In genomic region chr17:75976175-75976848, GRCh38 we compare ENCODE assay signal across 8 cellular contexts. TPM values are rescaled to one million over a fixed set of nuclear protein-coding genes. Genes with fewer than 3 reads are reported as not detected.
DNase-seq lines count a peak whose midpoint lies in the region; ATAC-seq, FAIRE-seq and TF ChIP-seq lines count a peak whose summit lies in the region.
"Had no signal": no experiment of that assay in that cellular context is flagged by ENCODE, and none has a peak within 500 bp of the region (broad histone marks: within the 10 kb centered on the region; RNA-seq: fewer than 3 reads in every experiment).

No MANE protein-coding gene starts in this region.

- H3K79me1 ChIP-seq in H9 (ENCODE audit: insufficient read depth, low read depth, low read length, poor library complexity, severe bottlenecking) = no peaks in the 10 kb centered on the region

- peaks cover 10 to 38% (median 34%) of the 10 kb centered on the region in 3 experiments; a peak in 6 of 7 replicates for H3K36me3 Mint-ChIP-seq in H9 (ENCODE audit: insufficient read depth in 1 of 3, low read depth in 3 of 3)
- peaks cover 65% of the 10 kb centered on the region for H3K36me3 Mint-ChIP-seq in brain
- H3K36me3 Mint-ChIP-seq in natural killer cell treated with Interleukin-12 subunit alpha and Interleukin-12 subunit beta and Interleukin-15 and Interleukin-18, amount 100 ng/mL, for 72 hours = no peaks in the 10 kb centered on the region
- H3K36me3 Mint-ChIP-seq in activated T-helper 2 cell treated with anti-CD3 and anti-CD28 coated beads, Interferon-gamma antibody, Interleukin-2, Interleukin-4, amounts not matched to agents 10 μg/mL and 5 μg/mL and 100 μg/mL, durations not matched to agents 14 hours and 24 hours and 36 hours (ENCODE audit: low read depth) = peaks cover 32% of the 10 kb centered on the region

- no peak overlapping the region for H3K18ac ChIP-seq in H9 (ENCODE audit: insufficient read length, low read depth, low read length)

- H3T11ph ChIP-seq in H9 (ENCODE audit: low read length) = no peak overlapping the region

- no peak overlapping the region for H3K56ac ChIP-seq in H9 (ENCODE audit: insufficient read length, low read depth, low read length)

- no peaks in the 10 kb centered on the region for H4K20me1 ChIP-seq in H9 (ENCODE audit: control insufficient read depth, insufficient read depth, insufficient read length)

- TF ChIP-seq CTCF in H9 (conservative IDR thresholded peaks at IDR 0.05) (no peak), brain (conservative IDR thresholded peaks at IDR 0.05) (no peak)

- H3K4me3 ChIP-seq in aorta (ENCODE audit: low read length in 2 of 2) = no peak overlapping the region

- H3K23me2 ChIP-seq in H9 (ENCODE audit: insufficient read length, low read depth, low read length, poor library complexity, severe bottlenecking) = peaks cover 11% of the 10 kb centered on the region

- no peak for FAIRE-seq in HTR-8/SVneo (lab: Jason Lieb, UNC)
- FAIRE-seq: bronchial epithelial cell had no signal

- H3K27me3 ChIP-seq in H9 (ENCODE audit: insufficient read depth, low read length) = no peaks in the 10 kb centered on the region
- no peaks in the 10 kb centered on the region for H3K27me3 ChIP-seq in aorta (ENCODE audit: control insufficient read depth in 1 of 2, insufficient read depth in 2 of 2, low read length in 1 of 2)

- no peak overlapping the region for H4K5ac ChIP-seq in H9 (ENCODE audit: insufficient read length, low read depth, low read length)

- H4K8ac ChIP-seq in H9 (replicated peaks; ENCODE audit: insufficient read length, low read depth, low read length) = no peak overlapping the region

- H3K9me3 ChIP-seq in H9 (ENCODE audit: control insufficient read depth, low read depth, low read length) (no peaks in the 10 kb centered on the region), aorta (ENCODE audit: control insufficient read depth, low read length) (no peaks in the 10 kb centered on the region)

- H2BK15ac ChIP-seq in H9 (ENCODE audit: low read depth, low read length) = no peak overlapping the region

- no peaks in the 10 kb centered on the region for H3K36me3 ChIP-seq in aorta (ENCODE audit: control insufficient read depth in 1 of 2, insufficient read depth in 2 of 2, low read length in 1 of 2)

- H3K4me3 Mint-ChIP-seq in H9 (peak overlapping the region; percentile 5 to 22; a peak in 3 of 5 replicates), brain (peak overlapping the region; percentile 73 to 99 (median 76))
- H3K4me3 Mint-ChIP-seq in natural killer cell treated with Interleukin-12 subunit alpha and Interleukin-12 subunit beta and Interleukin-15 and Interleukin-18, amount 100 ng/mL, for 72 hours = peak overlapping the region; percentile 41
- no peak overlapping the region for H3K4me3 Mint-ChIP-seq in activated T-helper 2 cell treated with anti-CD3 and anti-CD28 coated beads, Interferon-gamma antibody, Interleukin-2, Interleukin-4, amounts not matched to agents 10 μg/mL and 5 μg/mL and 100 μg/mL, durations not matched to agents 14 hours and 24 hours and 36 hours (ENCODE audit: low read depth)

- H2AFZ ChIP-seq in H9 (ENCODE audit: low read length) = no peak overlapping the region

- no peak overlapping the region for H2BK5ac ChIP-seq in H9 (ENCODE audit: insufficient read length, low read length)

- H4K91ac ChIP-seq in H9 (ENCODE audit: insufficient read length, low read depth, low read length) = no peak overlapping the region

- no peak for ATAC-seq in natural killer cell treated with Interleukin-12 subunit alpha and Interleukin-12 subunit beta and Interleukin-15 and Interleukin-18, amount 100 ng/mL, for 72 hours
- ATAC-seq in aorta (ENCODE audit: low FRiP score) = no peak

- H2BK120ac ChIP-seq in H9 (ENCODE audit: low read depth, low read length, poor library complexity, severe bottlenecking) = no peak overlapping the region

- intact Hi-C loops in activated T-helper 2 cell treated with anti-CD3 and anti-CD28 coated beads, Interferon-gamma antibody, Interleukin-2, Interleukin-4, amounts not matched to agents 10 μg/mL and 5 μg/mL and 100 μg/mL, durations not matched to agents 14 hours and 24 hours and 36 hours (cut with micrococcal nuclease) = no loop called here
- intact Hi-C loops in aorta (cut with DNase I) = no loop called here

- no peak overlapping the region for H2AK5ac ChIP-seq in H9 (ENCODE audit: insufficient read length, low read length)

- no peaks in the 10 kb centered on the region for H3K27me3 Mint-ChIP-seq in H9 (ENCODE audit: low read depth)
- H3K27me3 Mint-ChIP-seq in brain = peaks cover 6% of the 10 kb centered on the region
- no peaks in the 10 kb centered on the region for H3K27me3 Mint-ChIP-seq in natural killer cell treated with Interleukin-12 subunit alpha and Interleukin-12 subunit beta and Interleukin-15 and Interleukin-18, amount 100 ng/mL, for 72 hours
- H3K27me3 Mint-ChIP-seq in activated T-helper 2 cell treated with anti-CD3 and anti-CD28 coated beads, Interferon-gamma antibody, Interleukin-2, Interleukin-4, amounts not matched to agents 10 μg/mL and 5 μg/mL and 100 μg/mL, durations not matched to agents 14 hours and 24 hours and 36 hours (ENCODE audit: low read depth) = no peaks in the 10 kb centered on the region

- no peak overlapping the region for H3K27ac ChIP-seq in H9 (ENCODE audit: insufficient read length, low read depth, low read length)
- no peak overlapping the region for H3K27ac ChIP-seq in aorta (ENCODE audit: low read depth in 1 of 2, low read length in 2 of 2)

- H3K9me3 Mint-ChIP-seq in H9 (no peaks in the 10 kb centered on the region), brain (peaks cover 0 to 7% (median 0%) of the 10 kb centered on the region in 5 experiments)
- no peaks in the 10 kb centered on the region for H3K9me3 Mint-ChIP-seq in natural killer cell treated with Interleukin-12 subunit alpha and Interleukin-12 subunit beta and Interleukin-15 and Interleukin-18, amount 100 ng/mL, for 72 hours
- H3K9me3 Mint-ChIP-seq in activated T-helper 2 cell treated with anti-CD3 and anti-CD28 coated beads, Interferon-gamma antibody, Interleukin-2, Interleukin-4, amounts not matched to agents 10 μg/mL and 5 μg/mL and 100 μg/mL, durations not matched to agents 14 hours and 24 hours and 36 hours = no peaks in the 10 kb centered on the region

- no peak overlapping the region for H3K9ac ChIP-seq in H9 (ENCODE audit: extremely low read depth, insufficient read length, low read length)

- no peak for DNase-seq in H9
- no peak for DNase-seq in natural killer cell treated with Interleukin-12 subunit alpha and Interleukin-12 subunit beta and Interleukin-15 and Interleukin-18, amount 100 ng/mL, for 72 hours (ENCODE audit: low spot score)
- no peak for DNase-seq in activated T-helper 2 cell treated with anti-CD3 and anti-CD28 coated beads, Interferon-gamma antibody, Interleukin-2, Interleukin-4, amounts not matched to agents 10 μg/mL and 5 μg/mL and 100 μg/mL, durations not matched to agents 14 hours and 24 hours and 36 hours (ENCODE audit: low spot score)
- DNase-seq in HTR-8/SVneo (ENCODE audit: insufficient read length, low spot score) = no peak
- no peak for DNase-seq in aorta
- DNase-seq: SW 1271 had no signal

- H3K4me1 Mint-ChIP-seq in H9 (peaks cover 30 to 33% of the 10 kb centered on the region in 2 experiments), brain (peaks cover 83% of the 10 kb centered on the region)
- peaks cover 28 to 35% of the 10 kb centered on the region in 2 donors for H3K4me1 Mint-ChIP-seq in natural killer cell treated with Interleukin-12 subunit alpha and Interleukin-12 subunit beta and Interleukin-15 and Interleukin-18, amount 100 ng/mL, for 72 hours (ENCODE audit: low read depth in 2 of 2)
- peaks cover 22% of the 10 kb centered on the region for H3K4me1 Mint-ChIP-seq in activated T-helper 2 cell treated with anti-CD3 and anti-CD28 coated beads, Interferon-gamma antibody, Interleukin-2, Interleukin-4, amounts not matched to agents 10 μg/mL and 5 μg/mL and 100 μg/mL, durations not matched to agents 14 hours and 24 hours and 36 hours (ENCODE audit: low read depth)

- no peak overlapping the region for H3K4me2 ChIP-seq in H9 (ENCODE audit: insufficient read depth, insufficient read length, low read length)

- 100% methylated on average over 1 of the region's 9 CpGs for WGBS in H9 (ENCODE audit: extremely low coverage, insufficient read length, low lambda C conversion rate)
- WGBS in aorta, 2 donors = 30 to 41% methylated on average over 9 of the region's 9 CpGs

- no peak overlapping the region for H3K23ac ChIP-seq in H9 (ENCODE audit: insufficient read length, low read depth, low read length)

- no peak overlapping the region for H2BK12ac ChIP-seq in H9 (ENCODE audit: insufficient read length, low read depth, low read length)

- H3K4me1 ChIP-seq in H9 (ENCODE audit: insufficient read depth, low read length) = no peaks in the 10 kb centered on the region
- H3K4me1 ChIP-seq in aorta (ENCODE audit: control insufficient read depth in 1 of 2, insufficient read depth in 2 of 2, low read length in 2 of 2) = peaks cover 0 to 2% of the 10 kb centered on the region in 2 donors

- H3K14ac ChIP-seq in H9 (ENCODE audit: insufficient read depth, low read length) = no peak overlapping the region

- no peak overlapping the region for H3K4ac ChIP-seq in H9 (ENCODE audit: low read depth, low read length)

- no peak overlapping the region for H2BK20ac ChIP-seq in H9 (ENCODE audit: low read depth, low read length, poor library complexity, severe bottlenecking)

- H3K79me2 ChIP-seq in H9 (ENCODE audit: insufficient read depth, low read length) = no peaks in the 10 kb centered on the region

- H3K27ac Mint-ChIP-seq in H9 = 0 out of 7 replicates have a peak overlapping the region, but pooled peaks of 1 of the 3 experiments have one; percentile 15
- H3K27ac Mint-ChIP-seq in brain = peak overlapping the region; percentile 18 to 86 (median 31)
- peak overlapping the region; percentile 24 to 26 for H3K27ac Mint-ChIP-seq in natural killer cell treated with Interleukin-12 subunit alpha and Interleukin-12 subunit beta and Interleukin-15 and Interleukin-18, amount 100 ng/mL, for 72 hours
- no peak overlapping the region for H3K27ac Mint-ChIP-seq in activated T-helper 2 cell treated with anti-CD3 and anti-CD28 coated beads, Interferon-gamma antibody, Interleukin-2, Interleukin-4, amounts not matched to agents 10 μg/mL and 5 μg/mL and 100 μg/mL, durations not matched to agents 14 hours and 24 hours and 36 hours

RNA-seq across cellular contexts. Expression of gene ACOX1, which starts 2.7 kb away (rescaled TPM):
- total RNA-seq in H9 (2021) (27.2 and 27.4 TPM in 2 replicates), aorta (10 to 100 TPM; 41.5 to 48.8 TPM)
- polyA plus RNA-seq in brain (ENCODE audit: insufficient read depth, low read depth, low replicate concordance) (27.6 TPM), aorta (10 to 100 TPM; 14.6 to 16.2 TPM)
- 10 to 100 TPM; 36.8 to 44.6 TPM for total RNA-seq in natural killer cell treated with Interleukin-12 subunit alpha and Interleukin-12 subunit beta and Interleukin-15 and Interleukin-18, amount 100 ng/mL, for 72 hours
- total RNA-seq in activated T-helper 2 cell treated with anti-CD3 and anti-CD28 coated beads, Interferon-gamma antibody, Interleukin-2, Interleukin-4, amounts not matched to agents 10 μg/mL and 5 μg/mL and 100 μg/mL, durations not matched to agents 14 hours and 24 hours and 36 hours = 29.4 and 30.6 TPM in 2 replicates

RNA-seq across cellular contexts. Expression of gene TEN1, which starts 2.7 kb away (rescaled TPM):
- total RNA-seq in H9 (2021) = 19.3 and 19.9 TPM in 2 replicates
- polyA plus RNA-seq in brain (ENCODE audit: insufficient read depth, low read depth, low replicate concordance) = 12.9 TPM
- total RNA-seq in natural killer cell treated with Interleukin-12 subunit alpha and Interleukin-12 subunit beta and Interleukin-15 and Interleukin-18, amount 100 ng/mL, for 72 hours = 10 to 100 TPM; 16.5 to 19.1 TPM
- 11.4 and 13.4 TPM in 2 replicates for total RNA-seq in activated T-helper 2 cell treated with anti-CD3 and anti-CD28 coated beads, Interferon-gamma antibody, Interleukin-2, Interleukin-4, amounts not matched to agents 10 μg/mL and 5 μg/mL and 100 μg/mL, durations not matched to agents 14 hours and 24 hours and 36 hours
- 10 to 100 TPM in 1 of 2 donors, 1 to 10 TPM in 1; 8.9 to 15.1 TPM for total RNA-seq in aorta
- 10 to 100 TPM; 18.8 to 19.7 TPM for polyA plus RNA-seq in aorta

RNA-seq across cellular contexts. Expression of gene CDK3, which starts 24.3 kb away (rescaled TPM):
- total RNA-seq in H9 (2021) = 11.7 and 14.3 TPM in 2 replicates
- polyA plus RNA-seq in brain (ENCODE audit: insufficient read depth, low read depth, low replicate concordance) = 3.3 TPM
- total RNA-seq in natural killer cell treated with Interleukin-12 subunit alpha and Interleukin-12 subunit beta and Interleukin-15 and Interleukin-18, amount 100 ng/mL, for 72 hours = 10 to 100 TPM in 1 of 2 donors, 1 to 10 TPM in 1; 9.8 to 16.2 TPM
- 6.9 and 7.4 TPM in 2 replicates for total RNA-seq in activated T-helper 2 cell treated with anti-CD3 and anti-CD28 coated beads, Interferon-gamma antibody, Interleukin-2, Interleukin-4, amounts not matched to agents 10 μg/mL and 5 μg/mL and 100 μg/mL, durations not matched to agents 14 hours and 24 hours and 36 hours
- total RNA-seq in aorta = 1 to 10 TPM; 3.5 to 7.2 TPM
- polyA plus RNA-seq in aorta = 10 to 100 TPM in 1 of 2 donors, 1 to 10 TPM in 1; 3.9 to 24.0 TPM

RNA-seq across cellular contexts. Expression of gene FBF1, which starts 35.5 kb away (rescaled TPM):
- total RNA-seq in H9 (2021) (8.3 and 9.7 TPM in 2 replicates), aorta (10 to 100 TPM in 1 of 2 donors, 1 to 10 TPM in 1; 5.5 to 12.2 TPM)
- polyA plus RNA-seq in brain (ENCODE audit: insufficient read depth, low read depth, low replicate concordance) (10.6 TPM), aorta (10 to 100 TPM in 1 of 2 donors, 1 to 10 TPM in 1; 1.0 to 21.6 TPM)
- 10 to 100 TPM; 10.2 to 34.4 TPM for total RNA-seq in natural killer cell treated with Interleukin-12 subunit alpha and Interleukin-12 subunit beta and Interleukin-15 and Interleukin-18, amount 100 ng/mL, for 72 hours
- 15.0 and 17.6 TPM in 2 replicates for total RNA-seq in activated T-helper 2 cell treated with anti-CD3 and anti-CD28 coated beads, Interferon-gamma antibody, Interleukin-2, Interleukin-4, amounts not matched to agents 10 μg/mL and 5 μg/mL and 100 μg/mL, durations not matched to agents 14 hours and 24 hours and 36 hours

RNA-seq across cellular contexts. Expression of gene EVPL, which starts 50.8 kb away (rescaled TPM):
- 0.48 and 0.53 TPM in 2 replicates for total RNA-seq in H9 (2021)
- 0.92 TPM for polyA plus RNA-seq in brain (ENCODE audit: insufficient read depth, low read depth, low replicate concordance)
- under 1 TPM; 0.05 to 0.64 TPM for total RNA-seq in natural killer cell treated with Interleukin-12 subunit alpha and Interleukin-12 subunit beta and Interleukin-15 and Interleukin-18, amount 100 ng/mL, for 72 hours
- 0.02 TPM in 1 of 2 replicates, not detected in the other for total RNA-seq in activated T-helper 2 cell treated with anti-CD3 and anti-CD28 coated beads, Interferon-gamma antibody, Interleukin-2, Interleukin-4, amounts not matched to agents 10 μg/mL and 5 μg/mL and 100 μg/mL, durations not matched to agents 14 hours and 24 hours and 36 hours
- under 1 TPM; 0.16 to 0.21 TPM for total RNA-seq in aorta
- polyA plus RNA-seq in aorta = 10 to 100 TPM in 1 of 2 donors, under 1 TPM in 1; 0.10 to 12.5 TPM
